20 cellular contexts compared by ENCODE assay signal in the genomic region with DNA sequence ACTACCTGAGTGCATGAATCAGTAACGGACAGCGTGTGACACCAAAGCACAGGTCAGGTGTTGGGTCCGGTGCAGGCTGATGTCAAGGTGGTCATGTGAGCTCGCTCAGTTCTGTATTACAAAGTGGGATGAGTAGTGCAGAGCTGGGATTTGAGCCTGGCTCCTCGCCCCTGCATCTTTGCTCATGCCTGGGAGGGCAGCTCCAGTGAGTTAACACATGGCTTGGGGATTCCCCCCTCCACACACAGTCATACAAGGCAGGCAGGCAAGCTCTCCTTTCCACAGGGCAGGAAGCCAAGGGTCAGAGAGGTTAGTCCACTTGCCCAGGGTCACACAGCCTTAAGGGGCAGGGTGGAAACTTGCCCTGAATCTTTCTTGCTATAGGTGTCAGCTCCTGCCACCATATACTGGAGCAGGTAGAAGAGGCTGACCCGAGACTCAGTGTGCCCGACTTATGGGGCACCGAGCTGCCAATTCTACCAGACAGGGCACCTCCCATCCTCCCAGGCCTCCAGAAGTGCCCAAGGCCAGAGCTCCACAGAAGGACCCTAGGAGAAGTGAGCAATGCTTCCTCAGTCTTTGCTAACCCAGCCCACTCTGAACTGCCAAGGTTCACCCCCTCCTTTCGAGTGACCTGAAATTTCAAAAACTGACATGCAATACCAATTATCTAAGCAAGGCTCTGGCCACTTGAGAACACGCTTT. TPM values are rescaled to one million over a fixed set of nuclear protein-coding genes. Genes with fewer than 3 reads are reported as not detected.
DNase-seq lines count a peak whose midpoint lies in the region; ATAC-seq, FAIRE-seq and TF ChIP-seq lines count a peak whose summit lies in the region.
"Had no signal": no experiment of that assay in that cellular context is flagged by ENCODE, and none has a peak within 500 bp of the region (broad histone marks: within the 10 kb centered on the region; RNA-seq: fewer than 3 reads in every experiment).

No MANE protein-coding gene starts in this region.

- H3K36me3 Mint-ChIP-seq in nephron progenitor cell (ENCODE audit: low read depth): peaks cover 18% of the 10 kb centered on the region
- H3K36me3 Mint-ChIP-seq in immature natural killer cell: peaks cover 0 to 4% (median 3%) of the 10 kb centered on the region in 3 donors

- H3K4ac ChIP-seq in IMR-90 (ENCODE audit: low read depth, low read length) (no peak overlapping the region), H1 (replicated peaks; ENCODE audit: insufficient read length, low read depth, low read length) (no peak overlapping the region)

- FAIRE-seq in H1 (lab: Jason Lieb, UNC): no peak
- FAIRE-seq: TTC549 had no signal

- H2AK5ac ChIP-seq in IMR-90 (ENCODE audit: low read depth, low read length) (no peak overlapping the region), H1 (ENCODE audit: low read depth, low read length) (no peak overlapping the region)

- H3K4me1 ChIP-seq in IMR-90 (ENCODE audit: control insufficient read depth, insufficient read depth, low read length) (peaks cover 4% of the 10 kb centered on the region; the same call in 1 of the 2 replicates), H1 (replicated peaks in 1 of 4; ENCODE audit: control insufficient read depth in 3 of 4, insufficient read depth in 4 of 4, low read length in 3 of 4) (peaks cover 0 to 14% (median 7%) of the 10 kb centered on the region in 4 experiments; a peak in 6 of 7 replicates)

- H3K4me3 Mint-ChIP-seq in nephron progenitor cell (no peak overlapping the region), immature natural killer cell (no peak overlapping the region)
- H3K4me3 Mint-ChIP-seq: B cell had no signal

- H3K79me2 ChIP-seq in H1 (ENCODE audit: control insufficient read depth in 1 of 2, insufficient read depth in 2 of 2, low read length in 2 of 2): peaks cover 0 to 14% of the 10 kb centered on the region in 2 experiments; a peak in 1 of 4 replicates

- H3K4me1 Mint-ChIP-seq in nephron progenitor cell (peaks cover 30% of the 10 kb centered on the region), immature natural killer cell (peaks cover 9 to 10% of the 10 kb centered on the region in 2 donors)

- H2BK5ac ChIP-seq in IMR-90 (ENCODE audit: low read depth, low read length, poor library complexity, severe bottlenecking) (no peak overlapping the region), H1 (ENCODE audit: low read depth, low read length) (peak overlapping the region; percentile 41)

- no peak overlapping the region for H4K91ac ChIP-seq in IMR-90 (ENCODE audit: insufficient read depth, low read depth, low read length)
- no peak overlapping the region for H4K91ac ChIP-seq in H1 (replicated peaks; ENCODE audit: insufficient read length, low read length)

- DNase-seq in GM10266 (ENCODE audit: extremely low spot score) (peak; percentile 40), IMR-90 (peak; percentile 62), H1 (ENCODE audit: low read depth in 1 of 2, low spot score in 2 of 2) (no peak), nephron progenitor cell (no peak), immature natural killer cell (no peak), NCI-H1417 treated with DMSO at 0.1 percent for 48 hours (lab: John Stamatoyannopoulos, UW) (no peak), NCI-H82 (lab: John Stamatoyannopoulos, UW) (no peak)
- DNase-seq: activated CD4-positive, alpha-beta T cell treated with anti-CD3 and anti-CD28 coated beads, Interleukin-2, amount 50 U/mL, for 48 hours; colonic mucosa; kidney glomerular epithelial cell; MV-4-11; NCI-H2029 treated with DMSO at 0.1 percent for 48 hours; NCI-H526; PC-9; stimulated activated CD4-positive, alpha-beta T cell treated with anti-CD3 and anti-CD28 coated beads, Interleukin-4, amount 100 ng/mL, for 24 hours; thyroid gland had no signal

- H3K23ac ChIP-seq in IMR-90 (ENCODE audit: low read depth, low read length) (no peak overlapping the region), H1 (ENCODE audit: insufficient read length) (no peak overlapping the region)

- dilution Hi-C loops in IMR-90 (cut with HindIII; ENCODE audit: low sequenced_read_pairs, unreplicated experiment): no loop called here

- no peak for TF ChIP-seq CTCF in GM10266 (IDR thresholded peaks at IDR 0.05; ENCODE audit: control insufficient read depth, insufficient read depth, low read depth, missing control alignments)
- no peak for TF ChIP-seq CTCF in IMR-90 (conservative IDR thresholded peaks at IDR 0.05; ENCODE audit: low read depth, low read length)
- TF ChIP-seq CTCF in H1 (IDR thresholded peaks at IDR 0.05; ENCODE audit: control extremely low read depth in 1 of 3, insufficient read depth in 1 of 3, low read depth in 1 of 3, low read length in 3 of 3): no peak
- no peak for TF ChIP-seq CTCF in nephron progenitor cell (IDR thresholded peaks at IDR 0.05)

- CTCF ChIA-PET in IMR-90 (lab: Yijun Ruan, JAX) (no interaction called here), H1 (lab: Charles Lee; ENCODE audit: partially characterized antibody) (interaction anchor here (0.9 to 4.4 kb wide), 9 partner anchors 9 to 168 kb away, joined by 3 to 20 read pairs (median 5); no protein-coding TSS in a partner anchor)

- BruUV-seq in IMR-90 (replicated peaks; lab: Mats Ljungman, UMichigan): no TSS peak

- H4K8ac ChIP-seq in IMR-90 (ENCODE audit: low read depth in 2 of 2, low read length in 2 of 2): no peak overlapping the region
- no peak overlapping the region for H4K8ac ChIP-seq in H1 (ENCODE audit: extremely low read depth, insufficient read depth, low read length)

- no peak overlapping the region for H3K56ac ChIP-seq in IMR-90 (ENCODE audit: extremely low read depth, insufficient read depth, low read length)
- H3K56ac ChIP-seq in H1 (replicated peaks; ENCODE audit: insufficient read length, low read depth, low read length): no peak overlapping the region

- POLR2A ChIA-PET in IMR-90 (lab: Charles Lee; ENCODE audit: unreplicated experiment): no interaction called here
- POLR2A ChIA-PET in H1 (lab: Charles Lee; ENCODE audit: partially characterized antibody): interaction anchor here (0.8 to 2.2 kb wide), 10 partner anchors 20 to 282 kb away, joined by 3 to 5 read pairs (median 3); no protein-coding TSS in a partner anchor

- H3K9me3 Mint-ChIP-seq in nephron progenitor cell (no peaks in the 10 kb centered on the region), immature natural killer cell (no peaks in the 10 kb centered on the region)

- in situ Hi-C loops in IMR-90 (cut with MboI; ENCODE audit: low sequenced_read_pairs): no loop called here

- H3K27me3 ChIP-seq in IMR-90 (ENCODE audit: control insufficient read depth, insufficient read depth, low read length) (no peaks in the 10 kb centered on the region), H1 (replicated peaks in 1 of 4; ENCODE audit: control insufficient read depth in 3 of 4, extremely low read depth in 1 of 4, insufficient read depth in 3 of 4, low read length in 3 of 4) (no peaks in the 10 kb centered on the region)
- H3K27me3 ChIP-seq: colonic mucosa, thyroid gland had no signal

- no peak overlapping the region for H2BK20ac ChIP-seq in IMR-90 (ENCODE audit: low read depth, low read length)
- H2BK20ac ChIP-seq in H1 (ENCODE audit: low read length): no peak overlapping the region

- TF ChIP-seq RAD21 in IMR-90 (IDR thresholded peaks at IDR 0.05; ENCODE audit: low read length): no peak
- TF ChIP-seq RAD21 in H1 (IDR thresholded peaks at IDR 0.05 in 1 of 2, conservative IDR thresholded peaks at IDR 0.05 in 1 of 2; ENCODE audit: low read depth in 2 of 2, low read length in 2 of 2): no peak

- H3K27me3 Mint-ChIP-seq in nephron progenitor cell (ENCODE audit: low read depth, poor library complexity) (peaks cover 17% of the 10 kb centered on the region), immature natural killer cell (ENCODE audit: low read depth in 3 of 3) (peaks cover 0 to 6% (median 0%) of the 10 kb centered on the region in 3 donors)
- H3K27me3 Mint-ChIP-seq: B cell had no signal

- H3K18ac ChIP-seq in IMR-90 (ENCODE audit: low read depth, low read length) (no peak overlapping the region), H1 (ENCODE audit: extremely low read depth, low read length) (no peak overlapping the region)

- no peak overlapping the region for H2BK120ac ChIP-seq in IMR-90 (ENCODE audit: low read depth, low read length)
- no peak overlapping the region for H2BK120ac ChIP-seq in H1 (replicated peaks; ENCODE audit: low read depth, low read length)

- H3K27ac ChIP-seq in IMR-90 (ENCODE audit: insufficient read depth, low read length): no peak overlapping the region
- H3K27ac ChIP-seq in H1 (ENCODE audit: low read depth, low read length): no peak overlapping the region
- H3K27ac ChIP-seq: colonic mucosa, PC-9, thyroid gland had no signal

- H2BK12ac ChIP-seq in H1 (ENCODE audit: low read depth, low read length): no peak overlapping the region

- H3K79me1 ChIP-seq in IMR-90 (ENCODE audit: low read depth in 1 of 2, low read length in 2 of 2): peaks cover 9 to 25% of the 10 kb centered on the region in 2 experiments
- peaks cover 8% of the 10 kb centered on the region for H3K79me1 ChIP-seq in H1 (ENCODE audit: low read depth, low read length)

- H4K20me1 ChIP-seq in IMR-90 (ENCODE audit: insufficient read depth, low read length): peaks cover 36% of the 10 kb centered on the region
- peaks cover 20 to 21% of the 10 kb centered on the region in 2 experiments for H4K20me1 ChIP-seq in H1 (replicated peaks in 1 of 2; ENCODE audit: control insufficient read depth in 1 of 2, insufficient read depth in 2 of 2, low read length in 2 of 2)

- H4K5ac ChIP-seq in IMR-90 (ENCODE audit: low read depth, low read length): no peak overlapping the region
- H4K5ac ChIP-seq in H1 (ENCODE audit: insufficient read length, low read depth, low read length): no peak overlapping the region

- H2BK15ac ChIP-seq in IMR-90 (ENCODE audit: low read depth, low read length): no peak overlapping the region
- H2BK15ac ChIP-seq in H1 (ENCODE audit: low read length): no peak overlapping the region

- TF ChIP-seq POLR2A in IMR-90 (IDR thresholded peaks at IDR 0.05; ENCODE audit: low read depth, low read length) (no peak), H1 (IDR thresholded peaks at IDR 0.05; ENCODE audit: control extremely low read depth in 1 of 2, low read depth in 2 of 2, low read length in 2 of 2) (peak in 1 of 2 experiments; percentile 47; a peak in 1 of 3 replicates)

- H3K27ac Mint-ChIP-seq in nephron progenitor cell: peak overlapping the region; percentile 93
- H3K27ac Mint-ChIP-seq in immature natural killer cell: no peak overlapping the region
- H3K27ac Mint-ChIP-seq: B cell had no signal

- peak overlapping the region; percentile 31 for H2AK9ac ChIP-seq in IMR-90 (replicated peaks; ENCODE audit: low read depth, low read length, poor library complexity)

- H3K9ac ChIP-seq in IMR-90 (ENCODE audit: low read depth, low read length) (no peak overlapping the region), H1 (replicated peaks in 1 of 4; ENCODE audit: extremely low read depth in 1 of 4, low read depth in 3 of 4, low read length in 3 of 4) (no peak overlapping the region)

- H3K36me3 ChIP-seq in IMR-90 (ENCODE audit: control insufficient read depth, insufficient read depth, low read length) (peaks cover 15% of the 10 kb centered on the region), H1 (ENCODE audit: control insufficient read depth in 2 of 4, insufficient read depth in 4 of 4, low read length in 3 of 4) (peaks cover 2 to 11% (median 6%) of the 10 kb centered on the region in 4 experiments; a peak in 3 of 8 replicates)
- H3K36me3 ChIP-seq: colonic mucosa had no signal

- ATAC-seq in IMR-90 (ENCODE audit: low read depth) (peak; percentile 15; the same call in 1 of the 2 replicates), GM19455 (IDR thresholded peaks at IDR 0.05; ENCODE audit: unreplicated experiment) (no peak)
- ATAC-seq: esophagus mucosa had no signal

- H2AFZ ChIP-seq in IMR-90 (replicated peaks; ENCODE audit: low read length, poor library complexity): no peak overlapping the region
- H2AFZ ChIP-seq in H1 (ENCODE audit: low read length): no peak overlapping the region
- H2AFZ ChIP-seq: PC-9 had no signal

- H3K4me2 ChIP-seq in IMR-90 (ENCODE audit: low read depth, low read length) (no peak overlapping the region), H1 (ENCODE audit: insufficient read depth in 1 of 2, low read depth in 2 of 2, low read length in 2 of 2) (no peak overlapping the region)
- H3K4me2 ChIP-seq: PC-9 had no signal

- H3K4me3 ChIP-seq in IMR-90 (ENCODE audit: insufficient read depth, low read depth, low read length) (no peak overlapping the region), H1 (ENCODE audit: extremely low read depth in 1 of 4, insufficient read depth in 2 of 4, low read depth in 3 of 4, low read length in 4 of 4) (no peak overlapping the region)
- H3K4me3 ChIP-seq: colonic mucosa, PC-9, thyroid gland had no signal

- intact Hi-C loops in IMR-90 (cut with micrococcal nuclease): no loop called here

- H3K9me3 ChIP-seq in IMR-90 (ENCODE audit: control insufficient read depth, insufficient read depth, low read length) (no peaks in the 10 kb centered on the region), H1 (ENCODE audit: insufficient read depth in 2 of 2, low read depth in 1 of 2, low read length in 1 of 2) (no peaks in the 10 kb centered on the region)
- H3K9me3 ChIP-seq: colonic mucosa, thyroid gland had no signal

- WGBS in IMR-90 (ENCODE audit: extremely low coverage in 2 of 2, insufficient read length in 1 of 2), 2 experiments: 70% methylated on average over 2 of the region's 10 CpGs; no CpG with 5 or more reads in 1 of the 2 experiments
- WGBS in H1 (ENCODE audit: extremely low coverage in 1 of 2, insufficient coverage in 1 of 2, insufficient read length in 1 of 2, insufficient replicate concordance in 2 of 2, low coverage in 1 of 2, low lambda C conversion rate in 2 of 2, missing lambda C conversion rate in 1 of 2), 2 experiments: 84% methylated on average over 10 of the region's 10 CpGs; no CpG with 5 or more reads in 1 of the 2 experiments

- 0 out of 2 replicates have a peak, but pooled peaks cover 7% of the 10 kb centered on the region for H3K9me1 ChIP-seq in IMR-90 (ENCODE audit: insufficient read depth, low read length)

- no peak for TF ChIP-seq EP300 in H1 (IDR thresholded peaks at IDR 0.05; ENCODE audit: borderline replicate concordance in 1 of 2, low read depth in 2 of 2, low read length in 2 of 2)

- H3K14ac ChIP-seq in IMR-90 (replicated peaks; ENCODE audit: low read depth, low read length) (no peak overlapping the region), H1 (ENCODE audit: insufficient read length) (no peak overlapping the region)

- H3K23me2 ChIP-seq in H1 (ENCODE audit: low read depth, low read length): peaks cover 6% of the 10 kb centered on the region

RNA-seq across cellular contexts. Expression of gene ZNF787, which starts 35.4 kb away (rescaled TPM):
- 4.8 and 5.6 TPM in 2 replicates for total RNA-seq in IMR-90 (2012; rRNA removed)
- 11.2 and 17.7 TPM in 2 replicates for polyA plus RNA-seq in IMR-90 (2012; rRNA removed)
- polyA plus RNA-seq in IMR-90 (2012; cell fraction: cytosol; rRNA removed): 5.0 and 14.2 TPM in 2 replicates
- 13.5 and 27.0 TPM in 2 replicates for polyA plus RNA-seq in IMR-90 (2012; cell fraction: nucleus; rRNA removed; ENCODE audit: low replicate concordance)
- 56.0 and 57.3 TPM in 2 replicates for total RNA-seq in H1 (2021; fragmentation: NEBNext Ultra II Directional; extraction: Animal tissue kit (Norgen Biotek cat#: 25700))
- 19.7 and 37.8 TPM in 2 replicates for polyA plus RNA-seq in H1 (2011; rRNA removed)
- 31.1 TPM for polyA plus RNA-seq in H1 (2011; cell fraction: cytosol; rRNA removed)
- polyA plus RNA-seq in H1 (2011; cell fraction: nucleus; rRNA removed): 44.7 TPM
- 24.6 to 37.3 TPM (median 32.1 TPM) in 4 replicates for polyA plus RNA-seq in H1 (2012, experiment 1 of 2)
- 26.0 TPM for polyA plus RNA-seq in H1 (2012, experiment 2 of 2)
- polyA plus RNA-seq in H1 (2013, experiment 1 of 2): 35.4 TPM
- 34.1 TPM for polyA plus RNA-seq in H1 (2013, experiment 2 of 2)
- polyA minus RNA-seq in H1 (2011; rRNA and poly(A)+ RNA removed): 7.3 and 7.9 TPM in 2 replicates
- 37.4 TPM for polyA minus RNA-seq in H1 (2011; cell fraction: cytosol; rRNA and poly(A)+ RNA removed)
- polyA minus RNA-seq in H1 (2011; cell fraction: nucleus; rRNA and poly(A)+ RNA removed): 25.1 TPM
- polyA plus RNA-seq in immature natural killer cell: 1 to 10 TPM in 2 of 3 donors, under 1 TPM in 1; 0.69 to 2.2 (median 1.5) TPM

RNA-seq across cellular contexts. Expression of gene ZNF444, which starts 55.4 kb away (rescaled TPM):
- total RNA-seq in IMR-90 (2012; rRNA removed): 2.5 and 3.3 TPM in 2 replicates
- polyA plus RNA-seq in IMR-90 (2012; rRNA removed) (20.3 and 25.2 TPM in 2 replicates), H1 (2011; rRNA removed) (54.5 and 87.3 TPM in 2 replicates), immature natural killer cell (10 to 100 TPM in 1 of 3 donors, 1 to 10 TPM in 2; 7.9 to 19.1 (median 9.0) TPM)
- polyA plus RNA-seq in IMR-90 (2012; cell fraction: cytosol; rRNA removed): 18.7 and 34.1 TPM in 2 replicates
- 60.8 and 109 TPM in 2 replicates for polyA plus RNA-seq in IMR-90 (2012; cell fraction: nucleus; rRNA removed; ENCODE audit: low replicate concordance)
- total RNA-seq in H1 (2021; fragmentation: NEBNext Ultra II Directional; extraction: Animal tissue kit (Norgen Biotek cat#: 25700)): 46.9 and 49.5 TPM in 2 replicates
- polyA plus RNA-seq in H1 (2011; cell fraction: cytosol; rRNA removed): 52.7 TPM
- 82.7 TPM for polyA plus RNA-seq in H1 (2011; cell fraction: nucleus; rRNA removed)
- 29.2 to 41.5 TPM (median 39.9 TPM) in 4 replicates for polyA plus RNA-seq in H1 (2012, experiment 1 of 2)
- polyA plus RNA-seq in H1 (2012, experiment 2 of 2): 29.3 TPM
- 29.2 TPM for polyA plus RNA-seq in H1 (2013, experiment 1 of 2)
- polyA plus RNA-seq in H1 (2013, experiment 2 of 2): 27.9 TPM
- 4.0 and 7.3 TPM in 2 replicates for polyA minus RNA-seq in H1 (2011; rRNA and poly(A)+ RNA removed)
- polyA minus RNA-seq in H1 (2011; cell fraction: cytosol; rRNA and poly(A)+ RNA removed): 20.0 TPM
- polyA minus RNA-seq in H1 (2011; cell fraction: nucleus; rRNA and poly(A)+ RNA removed): 22.2 TPM

Comparison
In these comparisons a context has a peak if more than half of its experiments do, and no peak if none do; other contexts are left out.
1. DNase-seq: peak in GM10266 (single experiment) and IMR-90 (single experiment); none in H1 (0 of 2), nephron progenitor cell (single experiment), immature natural killer cell (0 of 3), NCI-H1417 treated with DMSO at 0.1 percent for 48 hours (single experiment) and NCI-H82 (single experiment).